25 cellular contexts compared by ENCODE assay signal in the genomic region with DNA sequence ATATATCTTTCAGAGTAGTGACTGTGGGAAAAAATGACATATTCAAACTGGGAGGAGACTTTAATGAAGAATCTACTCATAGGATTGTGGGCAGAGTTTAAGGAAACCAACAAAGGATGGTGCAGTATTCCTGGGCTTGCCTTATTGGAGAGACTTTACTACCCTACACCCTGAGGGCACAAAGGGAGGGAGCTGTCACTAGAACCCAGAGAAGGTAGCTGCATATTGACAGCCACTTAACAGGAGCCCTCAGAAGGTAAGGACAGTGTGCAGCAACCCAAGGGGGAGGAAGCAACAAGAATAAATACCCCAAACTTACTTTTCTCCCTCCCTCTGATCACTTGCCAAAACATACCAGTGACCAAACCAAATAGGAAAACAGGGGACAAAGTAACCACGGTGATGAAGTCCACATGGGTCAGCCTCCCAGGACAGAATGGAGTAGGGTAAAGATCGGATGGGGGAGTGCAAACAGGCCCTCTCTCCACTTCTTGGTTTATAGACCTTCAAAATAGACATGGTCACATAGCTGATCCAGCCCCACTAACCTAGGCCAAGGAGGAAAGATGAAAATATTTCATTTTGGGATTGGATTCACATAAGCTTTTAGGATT.
"Had no signal": no experiment of that assay in that cellular context is flagged by ENCODE, and none has a peak within 500 bp of the region (broad histone marks: within the 10 kb centered on the region; RNA-seq: fewer than 3 reads in every experiment).

No MANE protein-coding gene starts in this region.

- H3K9me3 ChIP-seq: neutrophil, testis, tibial artery had no signal

- H3K4me3 ChIP-seq: lung, smooth muscle cell, testis, tibial artery had no signal

- ATAC-seq: effector memory CD8-positive, alpha-beta T cell; left colon; left ventricle myocardium superior; natural killer cell; sciatic nerve; stimulated activated effector memory CD8-positive, alpha-beta T cell treated with anti-CD3 and anti-CD28 coated beads, Interleukin-12 subunit alpha, Interleukin-12 subunit beta, amount 100 ng/mL, for 72 hours; stimulated activated naive CD8-positive, alpha-beta T cell treated with anti-CD3 and anti-CD28 coated beads, Interleukin-15, Interleukin-2, amounts not matched to agents 100 U/mL and 50 U/mL, for 24 hours had no signal

- H3K4me1 Mint-ChIP-seq: immature natural killer cell; natural killer cell; stimulated activated effector memory CD8-positive, alpha-beta T cell treated with anti-CD3 and anti-CD28 coated beads, Interleukin-12 subunit alpha, Interleukin-12 subunit beta, amount 100 ng/mL, for 72 hours had no signal

- H3K79me2 ChIP-seq: parathyroid adenoma had no signal

- H3K27me3 ChIP-seq: neutrophil, testis, tibial artery had no signal

- H3K4me3 Mint-ChIP-seq: effector memory CD8-positive, alpha-beta T cell; immature natural killer cell; memory B cell; natural killer cell; stimulated activated effector memory CD8-positive, alpha-beta T cell treated with anti-CD3 and anti-CD28 coated beads, Interleukin-12 subunit alpha, Interleukin-12 subunit beta, amount 100 ng/mL, for 72 hours; type B pancreatic cell had no signal

- H3K9ac ChIP-seq: parathyroid adenoma had no signal

- H3K4me2 ChIP-seq: smooth muscle cell had no signal

- H3K4me1 ChIP-seq: parathyroid adenoma, testis had no signal

- H3K9me3 Mint-ChIP-seq: effector memory CD8-positive, alpha-beta T cell had no signal

- H3K36me3 ChIP-seq: neutrophil, tibial artery had no signal

- H3K27ac Mint-ChIP-seq: effector memory CD8-positive, alpha-beta T cell; immature natural killer cell; natural killer cell; progenitor cell of endocrine pancreas; stimulated activated effector memory CD8-positive, alpha-beta T cell treated with anti-CD3 and anti-CD28 coated beads, Interleukin-12 subunit alpha, Interleukin-12 subunit beta, amount 100 ng/mL, for 72 hours; type B pancreatic cell had no signal

- H3K27ac ChIP-seq: neutrophil, parathyroid adenoma, testis, tibial artery had no signal

- H3K27me3 Mint-ChIP-seq: memory B cell, progenitor cell of endocrine pancreas, type B pancreatic cell had no signal

- DNase-seq: cortex of kidney; effector memory CD8-positive, alpha-beta T cell; hypothalamus; immature natural killer cell; islet precursor cell; kidney glomerular epithelial cell; left colon; left ventricle myocardium superior; natural killer cell; stimulated activated CD4-positive, alpha-beta T cell treated with anti-CD3 and anti-CD28 coated beads, Interleukin-12 subunit alpha, Interleukin-12 subunit beta, amount 100 ng/mL, for 4 hours; stimulated activated CD4-positive, alpha-beta T cell treated with anti-CD3 and anti-CD28 coated beads, Interleukin-1b, Interleukin-23, amount 100 ng/mL, for 48 hours; stimulated activated CD4-positive, alpha-beta T cell treated with anti-CD3 and anti-CD28 coated beads, Interleukin-4, amount 100 ng/mL, for 1 hour; stimulated activated naive CD8-positive, alpha-beta T cell treated with anti-CD3 and anti-CD28 coated beads, Interleukin-15, Interleukin-2, amounts not matched to agents 100 U/mL and 50 U/mL, for 24 hours; substantia nigra; testis; tibial artery had no signal

- H2AFZ ChIP-seq: parathyroid adenoma had no signal

- H3K36me3 Mint-ChIP-seq: stimulated activated effector memory CD8-positive, alpha-beta T cell treated with anti-CD3 and anti-CD28 coated beads, Interleukin-12 subunit alpha, Interleukin-12 subunit beta, amount 100 ng/mL, for 72 hours had no signal
